In genomic region chr19:42012747-42013146, GRCh38 we compare ENCODE assay signal across 1 cellular context. TPM values are rescaled to one million over a fixed set of nuclear protein-coding genes. Genes with fewer than 3 reads are reported as not detected.
"Had no signal": no experiment of that assay in that cellular context is flagged by ENCODE, and none has a peak within 500 bp of the region (broad histone marks: within the 10 kb centered on the region; RNA-seq: fewer than 3 reads in every experiment).

No MANE protein-coding gene starts in this region.

RNA-seq across cellular contexts. Expression of gene GRIK5, which starts 57.3 kb away (rescaled TPM):
- total RNA-seq: GM23248 had no signal
- polyA plus RNA-seq: GM23248 had no signal
